Comparison of ENCODE assay signal across 22 cellular contexts in the genomic region with DNA sequence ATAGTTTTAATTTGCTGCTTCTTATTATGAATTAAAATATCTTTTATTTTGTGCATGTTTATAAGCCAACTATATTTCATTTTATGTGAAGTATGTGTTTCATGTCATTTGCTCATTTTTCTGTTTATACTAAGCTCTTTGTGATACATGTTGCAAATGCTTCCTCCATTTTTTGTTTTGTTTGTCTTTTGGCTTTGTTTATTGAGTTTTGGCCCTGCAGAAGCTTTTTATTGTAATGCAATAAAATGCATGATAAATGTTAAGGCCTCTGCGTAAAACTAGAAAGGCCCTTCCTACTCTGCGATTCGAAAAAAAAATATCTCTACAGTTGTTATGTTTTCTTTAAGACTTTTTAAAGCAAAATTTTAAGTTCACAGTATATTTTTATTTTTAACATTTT. TPM values are rescaled to one million over a fixed set of nuclear protein-coding genes. Genes with fewer than 3 reads are reported as not detected.
DNase-seq lines count a peak whose midpoint lies in the region; ATAC-seq and TF ChIP-seq lines count a peak whose summit lies in the region.
"Had no signal": no experiment of that assay in that cellular context is flagged by ENCODE, and none has a peak within 500 bp of the region (broad histone marks: within the 10 kb centered on the region; RNA-seq: fewer than 3 reads in every experiment).

No MANE protein-coding gene starts in this region.

- H3K27me3 Mint-ChIP-seq in activated naive CD8-positive, alpha-beta T cell treated with anti-CD3 and anti-CD28 coated beads, Interleukin-2, amount 50 U/mL, for 24 hours: peaks cover 16% of the 10 kb centered on the region
- peaks cover 7 to 37% (median 10%) of the 10 kb centered on the region in 5 donors for H3K27me3 Mint-ChIP-seq in naive thymus-derived CD8-positive, alpha-beta T cell

- H3K4me3 Mint-ChIP-seq in activated naive CD8-positive, alpha-beta T cell treated with anti-CD3 and anti-CD28 coated beads, Interleukin-2, amount 50 U/mL, for 24 hours: no peak overlapping the region
- H3K4me3 Mint-ChIP-seq in naive thymus-derived CD8-positive, alpha-beta T cell: no peak overlapping the region
- H3K4me3 Mint-ChIP-seq: CD4-positive, alpha-beta memory T cell had no signal

- H3K4me3 ChIP-seq in HEK293 (ENCODE audit: low read depth, low read length): no peak overlapping the region
- no peak overlapping the region for H3K4me3 ChIP-seq in fibroblast of villous mesenchyme (ENCODE audit: low read depth, low read length)
- H3K4me3 ChIP-seq: A549 had no signal

- H3K9me3 Mint-ChIP-seq in activated naive CD8-positive, alpha-beta T cell treated with anti-CD3 and anti-CD28 coated beads, Interleukin-2, amount 50 U/mL, for 24 hours: no peaks in the 10 kb centered on the region
- no peaks in the 10 kb centered on the region for H3K9me3 Mint-ChIP-seq in naive thymus-derived CD8-positive, alpha-beta T cell

- H3K4me1 ChIP-seq in HEK293 (ENCODE audit: control insufficient read depth, insufficient read depth, low read length): no peaks in the 10 kb centered on the region

- no peaks in the 10 kb centered on the region for H3K4me1 Mint-ChIP-seq in activated naive CD8-positive, alpha-beta T cell treated with anti-CD3 and anti-CD28 coated beads, Interleukin-2, amount 50 U/mL, for 24 hours
- H3K4me1 Mint-ChIP-seq in naive thymus-derived CD8-positive, alpha-beta T cell: no peaks in the 10 kb centered on the region
- H3K4me1 Mint-ChIP-seq: CD4-positive, alpha-beta memory T cell had no signal

- H3K9me3 ChIP-seq in HEK293 (ENCODE audit: control insufficient read depth, insufficient read depth, low read depth, low read length): no peaks in the 10 kb centered on the region
- H3K9me3 ChIP-seq: A549 had no signal

- POLR2A ChIA-PET in HEK293 (lab: Yijun Ruan, JAX): no interaction called here
- POLR2A ChIA-PET in naive thymus-derived CD8-positive, alpha-beta T cell (lab: Charles Lee): no interaction called here

- no peak for ATAC-seq in activated naive CD8-positive, alpha-beta T cell treated with anti-CD3 and anti-CD28 coated beads, Interleukin-2, amount 50 U/mL, for 24 hours
- ATAC-seq in naive thymus-derived CD8-positive, alpha-beta T cell: no peak
- ATAC-seq: A549 had no signal

- TF ChIP-seq CTCF in HEK293 (tag by site-specific recombination; IDR thresholded peaks at IDR 0.05) (no peak), VCaP (conservative IDR thresholded peaks at IDR 0.05) (no peak), fibroblast of villous mesenchyme (IDR thresholded peaks at IDR 0.05; ENCODE audit: insufficient read depth, low read depth, low read length) (no peak)

- no peak overlapping the region for H3K27ac Mint-ChIP-seq in activated naive CD8-positive, alpha-beta T cell treated with anti-CD3 and anti-CD28 coated beads, Interleukin-2, amount 50 U/mL, for 24 hours
- no peak overlapping the region for H3K27ac Mint-ChIP-seq in naive thymus-derived CD8-positive, alpha-beta T cell
- H3K27ac Mint-ChIP-seq: CD4-positive, alpha-beta memory T cell had no signal

- CTCF ChIA-PET in HEK293 (lab: Yijun Ruan, JAX): interaction anchor here (0.7 kb wide), 1 partner anchor 740 kb away, joined by 3 read pairs; no protein-coding TSS in a partner anchor

- peak; percentile 32 for DNase-seq in fibroblast of villous mesenchyme (ENCODE audit: low read depth)
- no peak for DNase-seq in activated naive CD8-positive, alpha-beta T cell treated with anti-CD3 and anti-CD28 coated beads, Interleukin-2, amount 50 U/mL, for 24 hours
- DNase-seq in naive thymus-derived CD8-positive, alpha-beta T cell: no peak
- DNase-seq in LoVo (ENCODE audit: low spot score): no peak
- no peak for DNase-seq in mesenteric fat pad (ENCODE audit: low spot score)
- DNase-seq: 8988T; ACHN; C1 segment of cervical spinal cord; Calu3; CD4-positive, alpha-beta memory T cell; COR-L47; DMS53; DMS79 treated with DMSO at 0.1 percent for 48 hours; GF-D8; H7 had no signal

- H3K36me3 Mint-ChIP-seq in activated naive CD8-positive, alpha-beta T cell treated with anti-CD3 and anti-CD28 coated beads, Interleukin-2, amount 50 U/mL, for 24 hours (ENCODE audit: low read depth): no peaks in the 10 kb centered on the region
- no peaks in the 10 kb centered on the region for H3K36me3 Mint-ChIP-seq in naive thymus-derived CD8-positive, alpha-beta T cell
- H3K36me3 Mint-ChIP-seq: CD4-positive, alpha-beta memory T cell had no signal

- no peaks in the 10 kb centered on the region for H3K36me3 ChIP-seq in HEK293 (ENCODE audit: control insufficient read depth in 2 of 2, insufficient read depth in 1 of 2, low read length in 2 of 2)

- H3K27ac ChIP-seq in HEK293 (ENCODE audit: extremely low read depth, low read depth, low read length): no peak overlapping the region
- H3K27ac ChIP-seq in VCaP: peak overlapping the region; percentile 34
- H3K27ac ChIP-seq: A549 had no signal

TF ChIP-seq in HEK293, 187 proteins besides CTCF, POLR2A, EP300 and RAD21:
- TF ChIP-seq FEZF1 (tag by site-specific recombination; IDR thresholded peaks at IDR 0.05): 0 out of 2 replicates have a peak, but pooled peaks have one; percentile 7
- TF ChIP-seq GLIS1 (tag by site-specific recombination; IDR thresholded peaks at IDR 0.05): no peak

RNA-seq across cellular contexts. Expression of a gene that starts 9.4 kb away (rescaled TPM):
- under 0.01 TPM in 2 replicates for total RNA-seq in fibroblast of villous mesenchyme
- not detected for total RNA-seq in naive thymus-derived CD8-positive, alpha-beta T cell
- polyA plus RNA-seq in naive thymus-derived CD8-positive, alpha-beta T cell: not detected
- total RNA-seq in mesenteric fat pad: 13.8 TPM
- total RNA-seq: Calu3, Daoy, G401, H1, H7 had no signal
- polyA plus RNA-seq: A549; BJ; CD4-positive, alpha-beta memory T cell; H1 had no signal

Comparison
In these comparisons a context has a peak if more than half of its experiments do, and no peak if none do; other contexts are left out.
1. RNA of a gene that starts 9.4 kb away (total RNA-seq): 13.8 TPM in mesenteric fat pad (single experiment); not detected in naive thymus-derived CD8-positive, alpha-beta T cell and under 0.01 TPM in fibroblast of villous mesenchyme; every median in the first group is over 10 times any median in the second.